28 cellular contexts compared by ENCODE assay signal in the genomic region with DNA sequence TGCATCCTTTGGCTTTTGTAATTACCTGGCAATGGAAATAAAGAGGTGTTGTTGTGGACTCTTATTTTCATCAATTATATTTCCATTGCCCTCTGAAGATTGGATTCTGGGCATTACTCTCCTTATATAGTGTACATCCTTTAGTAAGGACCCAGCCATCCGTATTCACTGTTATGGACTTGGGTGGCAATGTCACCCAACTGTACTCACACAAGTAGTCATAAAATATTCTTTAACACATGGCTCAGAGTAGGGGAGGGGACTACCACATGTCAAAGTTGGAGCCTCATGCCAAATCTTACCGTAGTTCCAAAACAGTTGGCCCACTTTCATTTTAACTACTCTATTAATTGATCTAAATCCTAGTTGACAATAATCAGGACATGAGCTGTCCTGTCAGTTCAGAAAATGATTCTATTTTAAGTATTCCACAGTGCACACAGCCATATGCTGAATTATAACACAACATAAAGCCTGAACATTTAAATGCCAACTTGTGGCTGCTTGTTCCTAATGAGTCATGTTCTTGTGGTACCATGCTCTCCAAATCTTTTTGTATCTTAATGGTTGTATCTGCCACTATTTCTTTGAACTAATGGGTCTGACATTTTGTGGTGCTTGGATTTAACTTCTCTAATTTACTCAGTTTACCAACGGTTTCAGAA. TPM values are rescaled to one million over a fixed set of nuclear protein-coding genes. Genes with fewer than 3 reads are reported as not detected.
A peak's percentile ranks its signal among the peaks of the same experiment; 100 is the strongest.
DNase-seq lines count a peak whose midpoint lies in the region; ATAC-seq lines count a peak whose summit lies in the region.
"Had no signal": no experiment of that assay in that cellular context is flagged by ENCODE, and none has a peak within 500 bp of the region (broad histone marks: within the 10 kb centered on the region; RNA-seq: fewer than 3 reads in every experiment).

No MANE protein-coding gene starts in this region.

- DNase-seq in NCI-H1105 treated with DMSO at 0.1 percent for 48 hours (lab: John Stamatoyannopoulos, UW): peak; percentile 34
- no peak for DNase-seq in NCI-H1105 (lab: John Stamatoyannopoulos, UW)
- DNase-seq in DMS 273 (lab: John Stamatoyannopoulos, UW; ENCODE audit: unreplicated experiment): peak; percentile 75
- peak; percentile 97 for DNase-seq in NCI-H446 treated with DMSO at 0.1 percent for 48 hours (lab: John Stamatoyannopoulos, UW)
- no peak for DNase-seq in NCI-H345 treated with DMSO at 0.1 percent for 48 hours (lab: John Stamatoyannopoulos, UW; ENCODE audit: unreplicated experiment)
- no peak for DNase-seq in germinal center (ENCODE audit: low spot score)
- no peak for DNase-seq in NCI-H2107 (lab: John Stamatoyannopoulos, UW)
- DNase-seq: 8988T; activated CD4-positive, alpha-beta T cell treated with anti-CD3 and anti-CD28 coated beads, Interleukin-2, amount 50 U/mL, for 4 hours; activated CD8-positive, alpha-beta memory T cell treated with anti-CD3 and anti-CD28 coated beads, Interleukin-2, amount 10 ng/mL, durations not matched to agents 7 days and 5 days; activated T-cell treated with anti-CD3 and anti-CD28 coated beads, Interleukin-2, amount 50 U/mL, for 48 hours; adrenal gland; brain microvascular endothelial cell; Calu3; dorsolateral prefrontal cortex; hippocampal formation; KG1; left cardiac atrium; MM.1S; NCI-H1417; NCI-H2081; PC-3 had no signal

- ATAC-seq in esophagus mucosa: peak; percentile 41
- ATAC-seq: activated CD4-positive, CD25-positive, alpha-beta regulatory T cell treated with anti-CD3 and anti-CD28 coated beads, Interleukin-2, amount 50 U/mL, for 24 hours; activated CD8-positive, alpha-beta memory T cell treated with anti-CD3 and anti-CD28 coated beads, Interleukin-2, amount 10 ng/mL, durations not matched to agents 7 days and 5 days; gastroesophageal sphincter; left cardiac atrium; natural killer cell treated with Interleukin-12 subunit alpha and Interleukin-12 subunit beta and Interleukin-15 and Interleukin-18, amount 100 ng/mL, for 72 hours; PC-3; stimulated activated memory B cell treated with anti-CD40 and anti-IgM and Interleukin-4, amounts not matched to agents 10 μg/mL and 1 μg/mL and 100 μg/mL, for 72 hours had no signal

RNA-seq across cellular contexts. Expression of a gene that starts 4.9 kb away (rescaled TPM):
- total RNA-seq in esophagus mucosa: 2.6 TPM
- total RNA-seq: T-helper 2 cell treated with Interferon-gamma antibody and Interleukin-4, amounts not matched to agents 100 ng/mL and 5 ng/mL, for 36 hours had no signal

Comparison
In these comparisons a context has a peak if more than half of its experiments do, and no peak if none do; other contexts are left out.
1. DNase-seq: peak in NCI-H1105 treated with DMSO at 0.1 percent for 48 hours (single experiment), DMS 273 (single experiment) and NCI-H446 treated with DMSO at 0.1 percent for 48 hours (single experiment); none in NCI-H1105 (single experiment), NCI-H345 treated with DMSO at 0.1 percent for 48 hours (single experiment), germinal center (single experiment) and NCI-H2107 (single experiment).